Comparison of ENCODE assay signal across 24 cellular contexts in the genomic region with DNA sequence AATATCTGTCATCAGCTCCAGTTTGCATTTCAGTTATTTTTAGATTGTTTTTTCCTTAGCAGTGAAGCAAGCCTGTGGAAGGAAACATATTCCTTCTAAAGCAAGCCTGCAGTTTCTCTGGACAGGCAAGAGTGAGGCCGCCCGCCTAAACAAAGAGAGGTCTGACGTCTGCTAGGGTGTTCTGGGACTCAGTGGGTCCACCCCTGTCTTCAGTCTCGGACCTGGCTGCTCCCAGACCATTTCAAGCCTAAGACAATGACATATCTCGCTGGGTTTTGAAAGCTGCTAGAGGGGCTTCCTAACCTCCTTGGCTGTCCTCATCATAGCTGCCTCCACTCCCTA. TPM values are rescaled to one million over a fixed set of nuclear protein-coding genes. Genes with fewer than 3 reads are reported as not detected.
DNase-seq lines count a peak whose midpoint lies in the region; ATAC-seq and TF ChIP-seq lines count a peak whose summit lies in the region.
"Had no signal": no experiment of that assay in that cellular context is flagged by ENCODE, and none has a peak within 500 bp of the region (broad histone marks: within the 10 kb centered on the region; RNA-seq: fewer than 3 reads in every experiment).

No MANE protein-coding gene starts in this region.

- no peak overlapping the region for H3K9ac ChIP-seq in OCI-LY3 (ENCODE audit: low read length)

- peaks cover 52% of the 10 kb centered on the region for H3K4me1 ChIP-seq in OCI-LY3 (ENCODE audit: low read length)
- H3K4me1 ChIP-seq in tibial artery: peaks cover 0 to 18% (median 13%) of the 10 kb centered on the region in 4 donors
- no peaks in the 10 kb centered on the region for H3K4me1 ChIP-seq in tibial nerve
- H3K4me1 ChIP-seq: BE2C, suprapubic skin had no signal

- peaks cover 5% of the 10 kb centered on the region for H3K36me3 ChIP-seq in OCI-LY3 (replicated peaks; ENCODE audit: low read depth, low read length)
- H3K36me3 ChIP-seq in tibial artery: no peaks in the 10 kb centered on the region
- no peaks in the 10 kb centered on the region for H3K36me3 ChIP-seq in tibial nerve
- H3K36me3 ChIP-seq: BE2C, left lung, ovary, SJSA1, suprapubic skin had no signal

- no peak for TF ChIP-seq EP300 in tibial nerve (IDR thresholded peaks at IDR 0.05)

- H3K4me3 ChIP-seq in OCI-LY3 (ENCODE audit: low read length) (no peak overlapping the region), coronary artery (no peak overlapping the region), tibial artery (no peak overlapping the region), tibial nerve (no peak overlapping the region)
- H3K4me3 ChIP-seq: left lung, ovary, SJSA1, suprapubic skin had no signal

- no peaks in the 10 kb centered on the region for H4K20me1 ChIP-seq in OCI-LY3 (ENCODE audit: insufficient read depth, low read length)

- no peak for TF ChIP-seq POLR2A in tibial nerve (IDR thresholded peaks at IDR 0.05)

- H3K27ac ChIP-seq in OCI-LY3 (ENCODE audit: low read length) (no peak overlapping the region), coronary artery (peak overlapping the region; percentile 62 to 81), tibial artery (peak overlapping the region; percentile 66 to 67), tibial nerve (no peak overlapping the region)
- H3K27ac ChIP-seq: ovary, suprapubic skin had no signal

- H3K79me2 ChIP-seq in OCI-LY3 (ENCODE audit: low read length): no peaks in the 10 kb centered on the region

- H3K27me3 ChIP-seq in OCI-LY3 (ENCODE audit: low read depth, low read length) (0 out of 2 replicates have a peak, but pooled peaks cover 3% of the 10 kb centered on the region), tibial artery (no peaks in the 10 kb centered on the region), tibial nerve (no peaks in the 10 kb centered on the region)
- H3K27me3 ChIP-seq: BE2C, left lung, ovary, SJSA1, suprapubic skin had no signal

- no peaks in the 10 kb centered on the region for H3K9me3 ChIP-seq in OCI-LY3 (ENCODE audit: insufficient read depth, low read length)
- H3K9me3 ChIP-seq in tibial artery: no peaks in the 10 kb centered on the region
- no peaks in the 10 kb centered on the region for H3K9me3 ChIP-seq in tibial nerve
- H3K9me3 ChIP-seq: BE2C, left lung, ovary, SJSA1, suprapubic skin had no signal

- intact Hi-C loops in tibial artery (cut with DNase I; ENCODE audit: low total_unique reads): no loop called here

- WGBS in tibial nerve, 2 donors: 56 to 74% methylated on average over 5 of the region's 5 CpGs

- ATAC-seq in left lobe of liver: no peak
- ATAC-seq: activated CD4-positive, CD25-positive, alpha-beta regulatory T cell treated with anti-CD3 and anti-CD28 coated beads, Interleukin-2, amount 50 U/mL, for 24 hours; natural killer cell had no signal

- H3K4me2 ChIP-seq in OCI-LY3 (ENCODE audit: low read length): peak overlapping the region; percentile 43

- DNase-seq in coronary artery (ENCODE audit: low spot score): no peak
- peak; percentile 22 for DNase-seq in left lobe of liver (ENCODE audit: low spot score)
- DNase-seq in tibial artery: no peak
- no peak for DNase-seq in tibial nerve (ENCODE audit: low spot score in 2 of 2)
- DNase-seq in OCI-M2 (lab: John Stamatoyannopoulos, UW; ENCODE audit: unreplicated experiment): no peak
- DNase-seq in cortex of kidney (lab: John Stamatoyannopoulos, UW): no peak
- DNase-seq: ACHN; activated CD4-positive, alpha-beta memory T cell treated with anti-CD3 and anti-CD28 coated beads for 36 hours; activated CD8-positive, alpha-beta memory T cell treated with anti-CD3 and anti-CD28 coated beads, Interleukin-2, amount 50 U/mL, for 4 hours; activated naive CD4-positive, alpha-beta T cell treated with anti-CD3 and anti-CD28 coated beads, Interleukin-2, amount 50 U/mL, for 16 hours; amygdala; BE2C; DMS53; left lung; natural killer cell; NCI-H2029; NCI-H526; NK-92 treated with Interleukin-12 subunit alpha and Interleukin-12 subunit beta, amount 100 ng/mL, for 24 hours; ovary; stimulated activated CD4-positive, alpha-beta T cell treated with anti-CD3 and anti-CD28 coated beads, Interleukin-2, amount 100 ng/mL, for 48 hours had no signal

- TF ChIP-seq CTCF in OCI-LY3 (IDR thresholded peaks at IDR 0.05; ENCODE audit: low read depth, low read length) (no peak), coronary artery (IDR thresholded peaks at IDR 0.05) (no peak), tibial artery (IDR thresholded peaks at IDR 0.05) (no peak), tibial nerve (IDR thresholded peaks at IDR 0.05) (no peak)

- no peak overlapping the region for H2AFZ ChIP-seq in OCI-LY3 (ENCODE audit: low read depth, low read length)

RNA-seq across cellular contexts. Expression of a gene that starts 36.8 kb away (rescaled TPM):
- total RNA-seq in left lobe of liver (1.4 TPM), tibial nerve (10 to 100 TPM; 17.0 to 25.5 (median 19.6) TPM)

Comparison
In these comparisons a context has a peak if more than half of its experiments do, and no peak if none do; other contexts are left out.
1. H3K27ac ChIP-seq: peak in coronary artery (2 of 2) and tibial artery (2 of 2); none in OCI-LY3 (single experiment) and tibial nerve (0 of 4).